ENCODE assay signal across 18 cellular contexts in the genomic region with DNA sequence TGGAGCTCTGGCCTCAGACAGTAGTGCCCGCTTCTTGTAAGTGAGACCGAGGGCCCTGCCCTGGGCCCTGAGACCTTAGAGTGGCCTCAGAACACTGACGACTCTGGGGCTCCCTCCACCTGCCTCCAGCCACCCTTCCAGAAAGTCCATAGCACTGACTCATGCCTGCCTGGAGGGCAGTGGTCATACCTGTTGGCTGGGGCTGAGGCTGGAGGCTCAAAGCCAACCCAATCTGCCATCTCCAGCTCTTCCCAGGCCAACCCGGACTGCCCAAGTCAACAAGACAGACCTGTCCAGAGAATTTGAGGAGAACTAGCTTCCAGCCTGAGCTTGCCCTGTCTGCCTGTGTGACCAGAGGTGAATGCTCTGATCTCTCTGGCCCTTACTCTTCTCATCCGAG.
DNase-seq lines count a peak whose midpoint lies in the region; ATAC-seq, FAIRE-seq and TF ChIP-seq lines count a peak whose summit lies in the region.
"Had no signal": no experiment of that assay in that cellular context is flagged by ENCODE, and none has a peak within 500 bp of the region (broad histone marks: within the 10 kb centered on the region; RNA-seq: fewer than 3 reads in every experiment).

No MANE protein-coding gene starts in this region.

- no peak overlapping the region for H4K12ac ChIP-seq in trophoblast cell (ENCODE audit: low read depth, low read length)

- H3K36me3 ChIP-seq in HCT116 (ENCODE audit: control insufficient read depth in 1 of 2, insufficient read depth in 2 of 2, low read length in 2 of 2) (no peaks in the 10 kb centered on the region), trophoblast cell (ENCODE audit: control insufficient read depth in 1 of 2, insufficient read depth in 2 of 2, low read length in 2 of 2) (no peaks in the 10 kb centered on the region)
- H3K36me3 ChIP-seq: BE2C had no signal

- peak overlapping the region; percentile 17; the same call in 1 of the 2 replicates for H3K4me2 ChIP-seq in HCT116 (ENCODE audit: low read length)
- no peak overlapping the region for H3K4me2 ChIP-seq in trophoblast cell (ENCODE audit: low read length)
- H3K4me2 ChIP-seq: A549 had no signal

- intact Hi-C loops in HCT116 (cut with micrococcal nuclease), result no loop called here

- no TSS peak for BruUV-seq in HCT116 (replicated peaks; lab: Mats Ljungman, UMichigan)

- H4K91ac ChIP-seq in trophoblast cell (ENCODE audit: low read depth, low read length), result no peak overlapping the region

- no peak overlapping the region for H2BK12ac ChIP-seq in trophoblast cell (ENCODE audit: low read length)

- H3K4ac ChIP-seq in trophoblast cell (ENCODE audit: low read depth, low read length), result no peak overlapping the region

- H4K8ac ChIP-seq in trophoblast cell (ENCODE audit: low read depth, low read length), result no peak overlapping the region

- no CpG with 5 or more reads among the region's 5 CpGs for WGBS in trophoblast cell (ENCODE audit: extremely low coverage, insufficient coverage, insufficient read length)

- no peak overlapping the region for H3K9ac ChIP-seq in HCT116 (ENCODE audit: low read length)
- H3K9ac ChIP-seq in trophoblast cell (ENCODE audit: low read length), result no peak overlapping the region

- no peak overlapping the region for H3K27ac ChIP-seq in HCT116 (ENCODE audit: low read depth, low read length)
- H3K27ac ChIP-seq in trophoblast cell (ENCODE audit: low read depth, low read length), result no peak overlapping the region
- H3K27ac ChIP-seq: A549, C4-2B had no signal

- ATAC-seq in HCT116, result peak; percentile 50; the same call in 1 of the 2 replicates
- ATAC-seq: A549 had no signal

- DNase-seq in HCT116 (ENCODE audit: low read depth, low spot score) (no peak), LNCaP clone FGC (ENCODE audit: low read depth) (peak; percentile 36), kidney tubule cell (ENCODE audit: low spot score) (peak; percentile 17), trophoblast cell (peak; percentile 82 to 87), dedifferentiated amniotic fluid mesenchymal stem cell (ENCODE audit: extremely low spot score) (no peak), hypothalamus (lab: John Stamatoyannopoulos, UW) (no peak), GM12891 (ENCODE audit: insufficient read length, low spot score) (no peak)
- DNase-seq: BE2C, DMS153, DMS79 treated with DMSO at 0.1 percent for 48 hours, EL, HCEC 1CT had no signal

- no peaks in the 10 kb centered on the region for H3K9me2 ChIP-seq in HCT116 (ENCODE audit: insufficient read depth)

- no peaks in the 10 kb centered on the region for H3K79me1 ChIP-seq in trophoblast cell (ENCODE audit: low read length)

- H2AFZ ChIP-seq in HCT116 (ENCODE audit: low read depth, low read length, poor library complexity, severe bottlenecking), result no peak overlapping the region
- no peak overlapping the region for H2AFZ ChIP-seq in trophoblast cell (ENCODE audit: insufficient read depth, low read length, poor library complexity)

- H3K27me3 ChIP-seq in HCT116 (ENCODE audit: insufficient read depth, low read length) (no peaks in the 10 kb centered on the region), trophoblast cell (ENCODE audit: insufficient read depth, low read length) (peaks cover 2% of the 10 kb centered on the region)
- H3K27me3 ChIP-seq: BE2C had no signal

- no peak for TF ChIP-seq POLR2A in HCT116 (IDR thresholded peaks at IDR 0.05; ENCODE audit: borderline replicate concordance, extremely low read depth, insufficient read depth, insufficient read length)
- TF ChIP-seq POLR2A in GM12891 (IDR thresholded peaks at IDR 0.05; ENCODE audit: low read depth, low read length), result no peak

- no peak overlapping the region for H2BK5ac ChIP-seq in trophoblast cell (ENCODE audit: low read depth, low read length, poor library complexity)

- no peak overlapping the region for H3K18ac ChIP-seq in trophoblast cell (ENCODE audit: low read length)

- no peak overlapping the region for H2AK5ac ChIP-seq in trophoblast cell (ENCODE audit: low read length)

- H3K9me3 ChIP-seq in HCT116 (ENCODE audit: control insufficient read depth in 1 of 2, insufficient read depth in 1 of 2, low read depth in 1 of 2, low read length in 2 of 2), result no peaks in the 10 kb centered on the region
- peaks cover 5% of the 10 kb centered on the region for H3K9me3 ChIP-seq in trophoblast cell (ENCODE audit: insufficient read depth, low read depth, low read length)
- H3K9me3 ChIP-seq: A549, BE2C had no signal

- no peak overlapping the region for H2BK120ac ChIP-seq in trophoblast cell (ENCODE audit: insufficient read depth, low read length, poor library complexity)

- RAD21 ChIA-PET in HCT116 (lab: Charles Lee; ENCODE audit: low non-redundant PET in 1 of 2, low total read pairs in 2 of 2, uncharacterized antibody in 2 of 2, unreplicated experiment in 2 of 2), result no interaction called here

- H3K14ac ChIP-seq in trophoblast cell (ENCODE audit: low read length), result no peak overlapping the region

- H3K23ac ChIP-seq in trophoblast cell (ENCODE audit: low read length), result no peak overlapping the region

- CTCF ChIA-PET in HCT116 (lab: Charles Lee), result no interaction called here

- H3K4me3 ChIP-seq in HCT116 (replicated peaks in 1 of 2; ENCODE audit: low read depth in 1 of 2, low read length in 2 of 2), result no peak overlapping the region
- H3K4me3 ChIP-seq in LNCaP clone FGC (ENCODE audit: low read depth, low read length), result no peak overlapping the region
- H3K4me3 ChIP-seq in trophoblast cell (ENCODE audit: low read depth, low read length), result no peak overlapping the region
- H3K4me3 ChIP-seq: A549 had no signal

- peaks cover 0 to 10% of the 10 kb centered on the region in 2 experiments; a peak in 2 of 4 replicates for H3K4me1 ChIP-seq in HCT116 (ENCODE audit: control insufficient read depth in 1 of 2, insufficient read depth in 2 of 2, low read length in 2 of 2)
- peaks cover 6 to 9% of the 10 kb centered on the region in 2 experiments for H3K4me1 ChIP-seq in trophoblast cell (ENCODE audit: control insufficient read depth in 1 of 2, insufficient read depth in 2 of 2, low read length in 2 of 2)
- H3K4me1 ChIP-seq: A549 had no signal

- POLR2A ChIA-PET in HCT116 (lab: Charles Lee), result no interaction called here

- no peak for TF ChIP-seq RAD21 in HCT116 (IDR thresholded peaks at IDR 0.05; ENCODE audit: low read depth)

- H4K20me1 ChIP-seq in HCT116 (ENCODE audit: insufficient read depth), result no peaks in the 10 kb centered on the region

- H3K79me2 ChIP-seq in HCT116 (ENCODE audit: insufficient read depth, low read length), result no peaks in the 10 kb centered on the region
- H3K79me2 ChIP-seq in trophoblast cell (ENCODE audit: control insufficient read depth, insufficient read depth, low read length, poor library complexity), result no peaks in the 10 kb centered on the region

- FAIRE-seq in GM12891 (lab: Jason Lieb, UNC), result no peak
- FAIRE-seq: A549, D721Med, G401.6, GM12892, HTR-8/SVneo had no signal

- TF ChIP-seq CTCF in HCT116 (IDR thresholded peaks at IDR 0.05 in 2 of 3, conservative IDR thresholded peaks at IDR 0.05 in 1 of 3; ENCODE audit: borderline replicate concordance in 1 of 3, insufficient read depth in 1 of 3, low read depth in 2 of 3, low read length in 2 of 3), result no peak
- no peak for TF ChIP-seq CTCF in LNCaP clone FGC (IDR thresholded peaks at IDR 0.05; ENCODE audit: control insufficient read depth, extremely low read depth, insufficient read depth)

TF ChIP-seq in HCT116, 20 proteins besides CTCF, POLR2A, EP300 and RAD21 (continues in another document):
- TF ChIP-seq, protein P1, sequence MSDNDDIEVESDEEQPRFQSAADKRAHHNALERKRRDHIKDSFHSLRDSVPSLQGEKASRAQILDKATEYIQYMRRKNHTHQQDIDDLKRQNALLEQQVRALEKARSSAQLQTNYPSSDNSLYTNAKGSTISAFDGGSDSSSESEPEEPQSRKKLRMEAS (IDR thresholded peaks at IDR 0.05), result no peak
- TF ChIP-seq FOSL1 (IDR thresholded peaks at IDR 0.05; ENCODE audit: low read depth), result no peak
- TF ChIP-seq, protein P2, sequence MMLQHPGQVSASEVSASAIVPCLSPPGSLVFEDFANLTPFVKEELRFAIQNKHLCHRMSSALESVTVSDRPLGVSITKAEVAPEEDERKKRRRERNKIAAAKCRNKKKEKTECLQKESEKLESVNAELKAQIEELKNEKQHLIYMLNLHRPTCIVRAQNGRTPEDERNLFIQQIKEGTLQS (IDR thresholded peaks at IDR 0.05), result no peak
- TF ChIP-seq YY1 (IDR thresholded peaks at IDR 0.05; ENCODE audit: extremely low read depth, insufficient replicate concordance, low read depth, low read length), result no peak
- no peak for TF ChIP-seq ZNF274 (IDR thresholded peaks at IDR 0.05; ENCODE audit: low read depth, low read length)
- no peak for TF ChIP-seq SP1 (IDR thresholded peaks at IDR 0.05; ENCODE audit: low read depth)
- no peak for TF ChIP-seq TCF7L2 (IDR thresholded peaks at IDR 0.05; ENCODE audit: borderline replicate concordance, extremely low read depth, insufficient read depth, insufficient read length)
- TF ChIP-seq EGR1 (IDR thresholded peaks at IDR 0.05; ENCODE audit: low read depth), result no peak

TF ChIP-seq in GM12891, 5 proteins besides CTCF, POLR2A, EP300 and RAD21:
- TF ChIP-seq TAF1 (IDR thresholded peaks at IDR 0.05; ENCODE audit: low read depth, low read length) (no peak), PAX5 (IDR thresholded peaks at IDR 0.05; ENCODE audit: insufficient read depth, low read length, severe bottlenecking) (no peak), POU2F2 (IDR thresholded peaks at IDR 0.05; ENCODE audit: low read depth, low read length) (no peak), SPI1 (IDR thresholded peaks at IDR 0.05; ENCODE audit: low read depth, low read length) (no peak), POLR2AphosphoS5 (IDR thresholded peaks at IDR 0.05; ENCODE audit: low read depth, low read length) (no peak)

Comparison
In these comparisons a context has a peak if more than half of its experiments do, and no peak if none do; other contexts are left out.
1. DNase-seq: peak in LNCaP clone FGC (single experiment), kidney tubule cell (single experiment) and trophoblast cell (2 of 2); none in HCT116 (single experiment), dedifferentiated amniotic fluid mesenchymal stem cell (single experiment), hypothalamus (0 of 51) and GM12891 (single experiment).